In genomic region chr6:3771407-3772011, GRCh38 we compare ENCODE assay signal across 26 cellular contexts. TPM values are rescaled to one million over a fixed set of nuclear protein-coding genes. Genes with fewer than 3 reads are reported as not detected.
A peak's percentile ranks its signal among the peaks of the same experiment; 100 is the strongest.
DNase-seq lines count a peak whose midpoint lies in the region; ATAC-seq, FAIRE-seq and TF ChIP-seq lines count a peak whose summit lies in the region.
"Had no signal": no experiment of that assay in that cellular context is flagged by ENCODE, and none has a peak within 500 bp of the region (broad histone marks: within the 10 kb centered on the region; RNA-seq: fewer than 3 reads in every experiment).

No MANE protein-coding gene starts in this region.

- no peaks in the 10 kb centered on the region for H3K79me1 ChIP-seq in neuronal stem cell (ENCODE audit: low read depth, low read length)

- H3K4me3 Mint-ChIP-seq in endodermal cell, result peak overlapping the region; percentile 48
- H3K4me3 Mint-ChIP-seq: CD14-positive monocyte; CD8-positive, alpha-beta memory T cell had no signal

- H4K20me1 ChIP-seq in HepG2 (ENCODE audit: insufficient read depth, low read length), result no peaks in the 10 kb centered on the region

- no peak for TF ChIP-seq EP300 in HepG2 (IDR thresholded peaks at IDR 0.05; ENCODE audit: low read depth in 2 of 2, low read length in 2 of 2)
- no peak for TF ChIP-seq EP300 in HepG2 (CRISPR knock-in tag; IDR thresholded peaks at IDR 0.05; ENCODE audit: borderline replicate concordance)

- TF ChIP-seq CTCF in HepG2 (CRISPR knock-in tag; IDR thresholded peaks at IDR 0.05), result no peak
- TF ChIP-seq CTCF in right lobe of liver (IDR thresholded peaks at IDR 0.05), result no peak
- no peak for TF ChIP-seq CTCF in endodermal cell (conservative IDR thresholded peaks at IDR 0.05)
- no peak for TF ChIP-seq CTCF in thoracic aorta (IDR thresholded peaks at IDR 0.05)

- FAIRE-seq in HepG2 (lab: Jason Lieb, UNC), result no peak
- FAIRE-seq: GM12892 had no signal

- TF ChIP-seq RAD21 in HepG2 (CRISPR knock-in tag; IDR thresholded peaks at IDR 0.05), result no peak

- no peak overlapping the region for H3K4ac ChIP-seq in neuronal stem cell (ENCODE audit: low read length)

- no peak overlapping the region for H4K91ac ChIP-seq in neuronal stem cell (ENCODE audit: low read depth, low read length, poor library complexity)

- peaks cover under 1% of the 10 kb centered on the region for H3K4me1 ChIP-seq in HepG2 (ENCODE audit: insufficient read depth, low read length)
- peaks cover 0 to 2% (median 0%) of the 10 kb centered on the region in 4 donors for H3K4me1 ChIP-seq in right lobe of liver
- no peaks in the 10 kb centered on the region for H3K4me1 ChIP-seq in endodermal cell (ENCODE audit: control insufficient read depth, insufficient read depth, low read length)
- H3K4me1 ChIP-seq in neuronal stem cell (ENCODE audit: control insufficient read depth in 2 of 2, insufficient read depth in 1 of 2, low read depth in 1 of 2, low read length in 2 of 2), result peaks cover 0 to 11% of the 10 kb centered on the region in 2 donors
- peaks cover 6 to 7% of the 10 kb centered on the region in 2 donors for H3K4me1 ChIP-seq in thoracic aorta (ENCODE audit: control insufficient read depth in 1 of 2, low read depth in 2 of 2)
- H3K4me1 ChIP-seq: BE2C had no signal

- H2BK12ac ChIP-seq in neuronal stem cell (ENCODE audit: low read length), result no peak overlapping the region

- H3K4me3 ChIP-seq in HepG2 (replicated peaks in 1 of 3; ENCODE audit: insufficient read depth in 1 of 3, low read depth in 2 of 3, low read length in 3 of 3) (no peak overlapping the region), right lobe of liver (no peak overlapping the region), endodermal cell (ENCODE audit: low read length) (no peak overlapping the region), neuronal stem cell (ENCODE audit: low read length in 2 of 2) (no peak overlapping the region), thoracic aorta (peak overlapping the region; percentile 32)
- H3K4me3 ChIP-seq: PC-9 had no signal

- POLR2A ChIA-PET in HepG2 (lab: Yijun Ruan, JAX), result interaction anchor here (0.8 kb wide), 1 partner anchor 13 kb away, joined by 3 read pairs; no protein-coding TSS in a partner anchor

- peaks cover 5% of the 10 kb centered on the region for H3K4me1 Mint-ChIP-seq in endodermal cell
- H3K4me1 Mint-ChIP-seq: CD8-positive, alpha-beta memory T cell had no signal

- H2BK5ac ChIP-seq in neuronal stem cell (ENCODE audit: low read length), result no peak overlapping the region

- H3K36me3 ChIP-seq in HepG2 (replicated peaks in 1 of 2; ENCODE audit: control insufficient read depth in 1 of 2, insufficient read depth in 2 of 2, low read length in 2 of 2), result no peaks in the 10 kb centered on the region
- no peaks in the 10 kb centered on the region for H3K36me3 ChIP-seq in right lobe of liver
- H3K36me3 ChIP-seq in endodermal cell (ENCODE audit: control insufficient read depth, insufficient read depth, low read length), result no peaks in the 10 kb centered on the region
- no peaks in the 10 kb centered on the region for H3K36me3 ChIP-seq in neuronal stem cell (replicated peaks in 1 of 2; ENCODE audit: control insufficient read depth in 2 of 2, insufficient read depth in 2 of 2, low read length in 2 of 2)
- no peaks in the 10 kb centered on the region for H3K36me3 ChIP-seq in thoracic aorta
- H3K36me3 ChIP-seq: BE2C had no signal

- in situ Hi-C loops in HepG2 (cut with HindIII; ENCODE audit: extremely low pct_ligation_motif_present, low pct_unique_long_range_greater_than_20kb), result no loop called here

- TF ChIP-seq POLR2A in HepG2 (IDR thresholded peaks at IDR 0.05; ENCODE audit: insufficient read depth in 1 of 2, low read depth in 2 of 2, low read length in 2 of 2), result no peak
- TF ChIP-seq POLR2A in right lobe of liver (IDR thresholded peaks at IDR 0.05), result no peak

- BruUV-seq in HepG2 (replicated peaks; lab: Mats Ljungman, UMichigan), result no TSS peak

- no peak overlapping the region for H2AK5ac ChIP-seq in neuronal stem cell (ENCODE audit: low read depth, low read length)

- ATAC-seq in HepG2, result peak; percentile 29; the same call in 1 of the 3 replicates
- no peak for ATAC-seq in right lobe of liver
- no peak for ATAC-seq in thoracic aorta (ENCODE audit: insufficient number of reproducible peaks, low FRiP score, low read depth)
- no peak for ATAC-seq in HG03175 (IDR thresholded peaks at IDR 0.05; ENCODE audit: unreplicated experiment)
- ATAC-seq in GM18517 (IDR thresholded peaks at IDR 0.05; ENCODE audit: unreplicated experiment), result no peak
- ATAC-seq in HG03039 (IDR thresholded peaks at IDR 0.05; ENCODE audit: unreplicated experiment), result no peak

- H3K9me3 ChIP-seq in HepG2 (ENCODE audit: low read length), result no peaks in the 10 kb centered on the region
- no peaks in the 10 kb centered on the region for H3K9me3 ChIP-seq in right lobe of liver
- no peaks in the 10 kb centered on the region for H3K9me3 ChIP-seq in endodermal cell (ENCODE audit: control insufficient read depth, low read length)
- H3K9me3 ChIP-seq in neuronal stem cell (replicated peaks in 1 of 2; ENCODE audit: control insufficient read depth in 2 of 2, insufficient read depth in 1 of 2, low read depth in 1 of 2, low read length in 2 of 2), result peaks cover 0 to 8% of the 10 kb centered on the region in 2 donors
- H3K9me3 ChIP-seq in thoracic aorta, result no peaks in the 10 kb centered on the region
- H3K9me3 ChIP-seq: BE2C had no signal

- no peak overlapping the region for H2AFZ ChIP-seq in HepG2 (ENCODE audit: low read length)
- H2AFZ ChIP-seq in neuronal stem cell (ENCODE audit: low read length), result no peak overlapping the region
- H2AFZ ChIP-seq: PC-9 had no signal

- peaks cover 26% of the 10 kb centered on the region for H3K27me3 Mint-ChIP-seq in endodermal cell (ENCODE audit: insufficient read depth)

- H3K9ac ChIP-seq in HepG2 (ENCODE audit: insufficient read depth, low read depth, low read length) (no peak overlapping the region), endodermal cell (ENCODE audit: extremely low read depth, low read length, poor library complexity, severe bottlenecking) (no peak overlapping the region), neuronal stem cell (ENCODE audit: low read depth, low read length, poor library complexity) (peak overlapping the region; percentile 35)

- H3K23ac ChIP-seq in neuronal stem cell (ENCODE audit: low read depth, low read length, poor library complexity), result no peak overlapping the region

- DNase-seq in HepG2 (ENCODE audit: low spot score), result no peak
- DNase-seq in right lobe of liver, result no peak
- DNase-seq in endodermal cell, result peak; percentile 71
- DNase-seq in neuronal stem cell (ENCODE audit: low spot score), result no peak
- no peak for DNase-seq in thoracic aorta (ENCODE audit: low spot score)
- DNase-seq: ACHN; BE2C; Calu3; CD8-positive, alpha-beta memory T cell; DMS79 treated with DMSO at 0.1 percent for 48 hours; HCEC 1CT; Karpas-422; NCI-H1092 treated with DMSO at 0.1 percent for 48 hours; NCI-H1436; NCI-H187 treated with DMSO at 0.1 percent for 48 hours; NCI-H2171 treated with DMSO at 0.1 percent for 48 hours; NCI-H524 treated with DMSO at 0.1 percent for 48 hours; NCI-H774; PC-9; SHP77 had no signal

- CTCF ChIA-PET in HepG2 (lab: Yijun Ruan, JAX; ENCODE audit: low intra/inter-chr PET ratio, low total read pairs), result no interaction called here

- H3K79me2 ChIP-seq in HepG2 (ENCODE audit: insufficient read depth, low read length), result no peaks in the 10 kb centered on the region

- H3K9me3 Mint-ChIP-seq in endodermal cell, result peaks cover 7% of the 10 kb centered on the region
- H3K9me3 Mint-ChIP-seq: CD8-positive, alpha-beta memory T cell had no signal

- no peak overlapping the region for H3K14ac ChIP-seq in neuronal stem cell (ENCODE audit: low read length)

- H3K4me2 ChIP-seq in HepG2 (ENCODE audit: low read depth, low read length) (no peak overlapping the region), neuronal stem cell (ENCODE audit: insufficient read depth, low read length, poor library complexity, severe bottlenecking) (no peak overlapping the region)
- H3K4me2 ChIP-seq: PC-9 had no signal

- H3K27ac ChIP-seq in HepG2 (ENCODE audit: extremely low read length, insufficient read depth, low read length), result no peak overlapping the region
- no peak overlapping the region for H3K27ac ChIP-seq in right lobe of liver
- H3K27ac ChIP-seq in endodermal cell (ENCODE audit: low read depth, low read length), result no peak overlapping the region
- no peak overlapping the region for H3K27ac ChIP-seq in neuronal stem cell (replicated peaks; ENCODE audit: low read length)
- peak overlapping the region in 1 of 2 donors; percentile 17 for H3K27ac ChIP-seq in thoracic aorta
- H3K27ac ChIP-seq: 22Rv1, PC-9 had no signal

- peak overlapping the region; percentile 13 for H3K18ac ChIP-seq in neuronal stem cell (ENCODE audit: low read length)

- H2BK120ac ChIP-seq in neuronal stem cell (ENCODE audit: low read depth, low read length), result no peak overlapping the region

- H3K27ac Mint-ChIP-seq in endodermal cell, result no peak overlapping the region
- H3K27ac Mint-ChIP-seq: CD14-positive monocyte had no signal

- H4K8ac ChIP-seq in neuronal stem cell (ENCODE audit: low read depth, low read length), result no peak overlapping the region

- no peak overlapping the region for H2BK15ac ChIP-seq in neuronal stem cell (ENCODE audit: low read length)

- intact Hi-C loops in HepG2 (cut with micrococcal nuclease; ENCODE audit: unreplicated experiment), result no loop called here
- intact Hi-C loops in right lobe of liver (cut with DNase I), result no loop called here

- WGBS in HepG2 (ENCODE audit: low lambda C conversion rate), result 86% methylated on average over 38 of the region's 57 CpGs
- 73% methylated on average over 3 of the region's 57 CpGs for WGBS in right lobe of liver (ENCODE audit: insufficient coverage, low coverage, low lambda C conversion rate, missing lambda C conversion rate)
- WGBS in endodermal cell (ENCODE audit: insufficient coverage in 1 of 2, insufficient read length in 1 of 2), 2 experiments, result 96 to 99% methylated on average over 14 to 57 of the region's 57 CpGs
- WGBS in neuronal stem cell (ENCODE audit: extremely low coverage in 2 of 2, insufficient read length in 2 of 2, insufficient replicate concordance in 1 of 2), 2 donors, result no CpG with 5 or more reads among the region's 57 CpGs

- H3K36me3 Mint-ChIP-seq in endodermal cell (ENCODE audit: low read depth), result no peaks in the 10 kb centered on the region
- H3K36me3 Mint-ChIP-seq: CD14-positive monocyte; CD8-positive, alpha-beta memory T cell had no signal

- H3K27me3 ChIP-seq in HepG2 (ENCODE audit: control insufficient read depth in 1 of 2, insufficient read depth in 2 of 2, low read length in 2 of 2), result 0 out of 5 replicates have a peak, but pooled peaks cover 0 to 7% of the 10 kb centered on the region in 2 experiments
- H3K27me3 ChIP-seq in right lobe of liver, result no peaks in the 10 kb centered on the region
- no peaks in the 10 kb centered on the region for H3K27me3 ChIP-seq in endodermal cell (ENCODE audit: control insufficient read depth, insufficient read depth, low read length, poor library complexity, severe bottlenecking)
- H3K27me3 ChIP-seq in neuronal stem cell (ENCODE audit: control insufficient read depth in 3 of 3, insufficient read depth in 3 of 3, low read depth in 1 of 3, low read length in 3 of 3), result no peaks in the 10 kb centered on the region
- H3K27me3 ChIP-seq in thoracic aorta (replicated peaks; ENCODE audit: insufficient read depth), result no peaks in the 10 kb centered on the region

RNA-seq across cellular contexts. Expression of gene PXDC1, which starts 20.0 kb away (rescaled TPM):
- total RNA-seq in HepG2 (2016; rRNA removed; fragmentation: Illumina TruSeq; extraction: Trizol) (28.6 and 32.4 TPM in 2 replicates), right lobe of liver (100 to 1,000 TPM in 3 of 6 experiments, 10 to 100 TPM in 3; 50.5 to 250 (median 97.5) TPM), endodermal cell (1 to 10 TPM; 3.3 to 4.6 TPM), thoracic aorta (100 to 1,000 TPM; 406 to 488 TPM)
- total RNA-seq in HepG2 (2016; cell fraction: cytosol; rRNA removed; fragmentation: Illumina TruSeq; extraction: Trizol; ENCODE audit: low read depth), result 21.2 and 24.5 TPM in 2 replicates
- total RNA-seq in HepG2 (2016; cell fraction: insoluble cytoplasmic fraction; rRNA removed; fragmentation: Illumina TruSeq; extraction: Trizol), result 22.4 and 30.7 TPM in 2 replicates
- 51.6 and 61.1 TPM in 2 replicates for total RNA-seq in HepG2 (2016; cell fraction: membrane; rRNA removed; fragmentation: Illumina TruSeq; extraction: Trizol)
- 21.9 and 23.1 TPM in 2 replicates for total RNA-seq in HepG2 (2016; cell fraction: nucleus; rRNA removed; fragmentation: Illumina TruSeq; extraction: Trizol)
- polyA plus RNA-seq in HepG2 (2011; rRNA removed), result 34.7 and 36.2 TPM in 2 replicates
- 22.9 and 28.7 TPM in 2 replicates for polyA plus RNA-seq in HepG2 (2011; cell fraction: cytosol; rRNA removed)
- polyA plus RNA-seq in HepG2 (2011; cell fraction: nucleus; rRNA removed), result 25.6 and 30.8 TPM in 2 replicates
- polyA plus RNA-seq in HepG2 (2012), result 41.2 and 50.7 TPM in 2 replicates
- polyA plus RNA-seq in HepG2 (2016; cell fraction: cytosol; fragmentation: Illumina TruSeq; extraction: Trizol; ENCODE audit: low read depth), result 23.8 and 29.3 TPM in 2 replicates
- 31.8 and 38.3 TPM in 2 replicates for polyA plus RNA-seq in HepG2 (2016; cell fraction: insoluble cytoplasmic fraction; fragmentation: Illumina TruSeq; extraction: Trizol; ENCODE audit: low read depth)
- polyA plus RNA-seq in HepG2 (2016; cell fraction: membrane; fragmentation: Illumina TruSeq; extraction: Trizol; ENCODE audit: low read depth), result 53.7 and 59.4 TPM in 2 replicates
- polyA plus RNA-seq in HepG2 (2016; cell fraction: nucleus; fragmentation: Illumina TruSeq; extraction: Trizol; ENCODE audit: insufficient read depth, low read depth), result 39.1 and 43.2 TPM in 2 replicates
- 3.0 and 49.7 TPM in 2 replicates for polyA minus RNA-seq in HepG2 (2011; rRNA and poly(A)+ RNA removed; ENCODE audit: low replicate concordance)
- polyA minus RNA-seq in HepG2 (2011; cell fraction: cytosol; rRNA and poly(A)+ RNA removed), result 24.8 and 27.3 TPM in 2 replicates
- 11.2 and 12.4 TPM in 2 replicates for polyA minus RNA-seq in HepG2 (2011; cell fraction: nucleus; rRNA and poly(A)+ RNA removed)
- 8.0 TPM for polyA plus RNA-seq in endodermal cell (2013, experiment 1 of 2)
- 9.8 TPM for polyA plus RNA-seq in endodermal cell (2013, experiment 2 of 2)
- 4.4 TPM for polyA plus RNA-seq in neuronal stem cell (2013, experiment 1 of 2)
- polyA plus RNA-seq in neuronal stem cell (2013, experiment 2 of 2), result 4.7 TPM
- polyA plus RNA-seq: CD8-positive, alpha-beta memory T cell had no signal
